ENCODE assay signal across 8 cellular contexts in genomic region chr17:49968380-49969133, GRCh38. TPM values are rescaled to one million over a fixed set of nuclear protein-coding genes. Genes with fewer than 3 reads are reported as not detected.
A peak's percentile ranks its signal among the peaks of the same experiment; 100 is the strongest.
DNase-seq lines count a peak whose midpoint lies in the region; ATAC-seq lines count a peak whose summit lies in the region.

No MANE protein-coding gene starts in this region.

- H3K36me3 ChIP-seq in H7 (replicated peaks; ENCODE audit: control insufficient read depth, insufficient read depth, low read length) (no peaks in the 10 kb centered on the region), ectodermal cell (ENCODE audit: control insufficient read depth, insufficient read depth, low read length) (no peaks in the 10 kb centered on the region), mucosa of rectum (ENCODE audit: control insufficient read depth in 2 of 2, insufficient read depth in 2 of 2, low read length in 2 of 2) (no peaks in the 10 kb centered on the region)

- H3K4me3 ChIP-seq in H7 (ENCODE audit: insufficient read depth, low read depth, low read length) (peak overlapping the region; percentile 64), ectodermal cell (ENCODE audit: insufficient read depth, low read depth, low read length) (peak overlapping the region; percentile 32), mucosa of rectum (ENCODE audit: low read length in 2 of 2) (peak overlapping the region; percentile 44 to 76)

- WGBS in ectodermal cell, 2 experiments = 0% methylated on average over 65 of the region's 65 CpGs

- H3K9me3 ChIP-seq in ectodermal cell (ENCODE audit: control insufficient read depth, low read length) (no peaks in the 10 kb centered on the region), mucosa of rectum (ENCODE audit: control insufficient read depth in 2 of 2, low read length in 2 of 2) (no peaks in the 10 kb centered on the region)

- H3K27ac ChIP-seq in ectodermal cell (ENCODE audit: insufficient read depth, low read depth, low read length, poor library complexity, severe bottlenecking) (no peak overlapping the region), mucosa of rectum (ENCODE audit: low read depth in 2 of 2, low read length in 2 of 2) (no peak overlapping the region)

- peaks cover 99% of the 10 kb centered on the region for H3K27me3 ChIP-seq in H7 (ENCODE audit: control insufficient read depth, insufficient read depth, low read length)
- peaks cover 100% of the 10 kb centered on the region for H3K27me3 ChIP-seq in ectodermal cell (ENCODE audit: control insufficient read depth, insufficient read depth, low read length, poor library complexity, severe bottlenecking)
- H3K27me3 ChIP-seq in mucosa of rectum (ENCODE audit: control insufficient read depth in 2 of 2, insufficient read depth in 2 of 2, low read length in 2 of 2) = peaks cover 79 to 94% of the 10 kb centered on the region in 2 donors

- DNase-seq in COLO829 (ENCODE audit: low spot score) (peak; percentile 78), H7 (peak; percentile 99), NCI-H510A treated with DMSO at 0.1 percent for 48 hours (lab: John Stamatoyannopoulos, UW) (peak; percentile 83)
- peak; percentile 44 to 55 for DNase-seq in activated CD4-positive, alpha-beta T cell treated with anti-CD3 and anti-CD28 coated beads, Interleukin-2, amount 50 U/mL, for 4 hours
- DNase-seq in stimulated activated CD8-positive, alpha-beta memory T cell treated with anti-CD3 and anti-CD28 coated beads, Interleukin-7, amount 100 ng/mL, for 24 hours (ENCODE audit: low read depth) = peak; percentile 58

- no peak overlapping the region for H3K9ac ChIP-seq in mucosa of rectum (ENCODE audit: low read depth in 1 of 2, low read length in 2 of 2)

- ATAC-seq in GM21423 (IDR thresholded peaks at IDR 0.05; ENCODE audit: unreplicated experiment) = no peak

- H3K4me1 ChIP-seq in ectodermal cell (ENCODE audit: control insufficient read depth, insufficient read depth, low read length) (peaks cover 41% of the 10 kb centered on the region), mucosa of rectum (ENCODE audit: control insufficient read depth in 2 of 2, insufficient read depth in 2 of 2, low read length in 2 of 2) (peaks cover 3 to 12% of the 10 kb centered on the region in 2 donors)

RNA-seq across cellular contexts. Expression of gene DLX4, which starts 0.4 kb away (rescaled TPM):
- 1.0 and 1.1 TPM in 2 replicates for total RNA-seq in H7 (2014; rRNA removed; shearing (Covaris generic))
- polyA plus RNA-seq in ectodermal cell (2013, experiment 1 of 4) = 0.63 TPM
- polyA plus RNA-seq in ectodermal cell (2013, experiment 2 of 4) = 1.1 TPM
- polyA plus RNA-seq in ectodermal cell (2013, experiment 3 of 4) = 0.80 TPM
- polyA plus RNA-seq in ectodermal cell (2013, experiment 4 of 4) = 0.77 TPM

RNA-seq across cellular contexts. Expression of gene DLX3, which starts 26.5 kb away (rescaled TPM):
- total RNA-seq in H7 (2014; rRNA removed; shearing (Covaris generic)) = not detected in 2 replicates
- polyA plus RNA-seq in ectodermal cell (2013, experiment 1 of 4) = 1.6 TPM
- polyA plus RNA-seq in ectodermal cell (2013, experiment 2 of 4) = 1.8 TPM
- 2.2 TPM for polyA plus RNA-seq in ectodermal cell (2013, experiment 3 of 4)
- 1.7 TPM for polyA plus RNA-seq in ectodermal cell (2013, experiment 4 of 4)
